ENCODE assay signal across 12 cellular contexts in genomic region chr9:38130724-38131123, GRCh38.
"Had no signal": no experiment of that assay in that cellular context is flagged by ENCODE, and none has a peak within 500 bp of the region (broad histone marks: within the 10 kb centered on the region; RNA-seq: fewer than 3 reads in every experiment).

No MANE protein-coding gene starts in this region.

- H3K9me3 Mint-ChIP-seq: activated B cell treated with CpG ODN at 0.5 μM for 24 hours; activated naive CD4-positive, alpha-beta T cell treated with anti-CD3 and anti-CD28 coated beads, Interleukin-2, amount 50 U/mL, for 72 hours; memory B cell; natural killer cell treated with Interleukin-12 subunit alpha and Interleukin-12 subunit beta and Interleukin-15 and Interleukin-18, amount 100 ng/mL, for 72 hours had no signal

- H3K27ac ChIP-seq: brain microvascular endothelial cell, tibial nerve had no signal

- H3K27me3 ChIP-seq: tibial nerve had no signal

- H3K27ac Mint-ChIP-seq: activated B cell treated with CpG ODN at 0.5 μM for 24 hours; memory B cell; natural killer cell treated with Interleukin-12 subunit alpha and Interleukin-12 subunit beta and Interleukin-15 and Interleukin-18, amount 100 ng/mL, for 72 hours had no signal

- H3K9me3 ChIP-seq: tibial nerve had no signal

- H3K4me1 ChIP-seq: tibial nerve had no signal

- H3K4me3 ChIP-seq: tibial nerve had no signal

- H3K36me3 ChIP-seq: brain microvascular endothelial cell, tibial nerve had no signal

- H3K36me3 Mint-ChIP-seq: activated naive CD4-positive, alpha-beta T cell treated with anti-CD3 and anti-CD28 coated beads, Interleukin-2, amount 50 U/mL, for 72 hours; memory B cell; natural killer cell treated with Interleukin-12 subunit alpha and Interleukin-12 subunit beta and Interleukin-15 and Interleukin-18, amount 100 ng/mL, for 72 hours had no signal

- ATAC-seq: activated naive CD4-positive, alpha-beta T cell treated with anti-CD3 and anti-CD28 coated beads, Interleukin-2, amount 50 U/mL, for 72 hours; left colon; natural killer cell treated with Interleukin-12 subunit alpha and Interleukin-12 subunit beta and Interleukin-15 and Interleukin-18, amount 100 ng/mL, for 72 hours; SK-N-SH treated with all-trans-retinoic acid at 6 μM for 48 hours had no signal

- DNase-seq: activated B cell treated with CpG ODN at 0.5 μM for 24 hours; activated CD4-positive, alpha-beta T cell treated with anti-CD3 and anti-CD28 coated beads, Interleukin-2, amount 50 U/mL, for 1 hour; activated T-cell treated with anti-CD3 and anti-CD28 coated beads for 4 hours; amygdala; brain microvascular endothelial cell; left colon; stimulated activated CD4-positive, alpha-beta T cell treated with anti-CD3 and anti-CD28 coated beads, Interleukin-4, amount 100 ng/mL, for 4 hours had no signal

- H3K4me1 Mint-ChIP-seq: activated B cell treated with CpG ODN at 0.5 μM for 24 hours, memory B cell had no signal

- H3K4me3 Mint-ChIP-seq: activated B cell treated with CpG ODN at 0.5 μM for 24 hours; memory B cell; natural killer cell treated with Interleukin-12 subunit alpha and Interleukin-12 subunit beta and Interleukin-15 and Interleukin-18, amount 100 ng/mL, for 72 hours had no signal
